8 cellular contexts compared by ENCODE assay signal in genomic region chr13:114118763-114119123, GRCh38. TPM values are rescaled to one million over a fixed set of nuclear protein-coding genes. Genes with fewer than 3 reads are reported as not detected.
DNase-seq lines count a peak whose midpoint lies in the region; ATAC-seq lines count a peak whose summit lies in the region.

No MANE protein-coding gene starts in this region.

- H3K36me3 Mint-ChIP-seq in T-helper 17 cell (ENCODE audit: low read depth): peaks cover 4% of the 10 kb centered on the region

- H3K4me3 Mint-ChIP-seq in T-helper 17 cell: peak overlapping the region; percentile 80

- no peak for ATAC-seq in T-helper 17 cell

- H3K9me3 ChIP-seq in T-helper 17 cell (ENCODE audit: control insufficient read depth, low read length, poor library complexity, severe bottlenecking): no peaks in the 10 kb centered on the region

- DNase-seq in ELR (ENCODE audit: low read depth): peak; percentile 74
- DNase-seq in T-helper 17 cell: no peak
- DNase-seq in glomerular visceral epithelial cell (ENCODE audit: extremely low spot score): peak; percentile 87
- peak; percentile 91 for DNase-seq in renal cortical epithelial cell (ENCODE audit: low read depth)
- no peak for DNase-seq in AML-193 (lab: John Stamatoyannopoulos, UW)
- DNase-seq in NCI-H446 treated with DMSO at 0.1 percent for 48 hours (lab: John Stamatoyannopoulos, UW): no peak
- no peak for DNase-seq in NCI-H82 (lab: John Stamatoyannopoulos, UW)
- DNase-seq in NCI-H345 treated with DMSO at 0.1 percent for 48 hours (lab: John Stamatoyannopoulos, UW; ENCODE audit: unreplicated experiment): no peak

- H3K4me1 Mint-ChIP-seq in T-helper 17 cell: peaks cover 48% of the 10 kb centered on the region

- no peaks in the 10 kb centered on the region for H3K27me3 Mint-ChIP-seq in T-helper 17 cell

- peak overlapping the region; percentile 91 for H3K27ac Mint-ChIP-seq in T-helper 17 cell

RNA-seq across cellular contexts. Expression of gene RASA3, which starts 13.7 kb away (rescaled TPM):
- 100 to 1,000 TPM; 204 to 215 TPM for total RNA-seq in T-helper 17 cell
- 9.0 and 10.9 TPM in 2 replicates for total RNA-seq in renal cortical epithelial cell

Comparison
In these comparisons a context has a peak if more than half of its experiments do, and no peak if none do; other contexts are left out.
1. DNase-seq: peak in ELR (single experiment), glomerular visceral epithelial cell (single experiment) and renal cortical epithelial cell (single experiment); none in T-helper 17 cell (0 of 3), AML-193 (0 of 2), NCI-H446 treated with DMSO at 0.1 percent for 48 hours (single experiment), NCI-H82 (single experiment) and NCI-H345 treated with DMSO at 0.1 percent for 48 hours (single experiment).
2. RNA of gene RASA3, which starts 13.7 kb away (total RNA-seq): 204 to 215 TPM in T-helper 17 cell; 9.0 to 10.9 TPM in renal cortical epithelial cell; every median in the first group is over 10 times any median in the second.